Comparison of ENCODE assay signal across 8 cellular contexts in the genomic region with DNA sequence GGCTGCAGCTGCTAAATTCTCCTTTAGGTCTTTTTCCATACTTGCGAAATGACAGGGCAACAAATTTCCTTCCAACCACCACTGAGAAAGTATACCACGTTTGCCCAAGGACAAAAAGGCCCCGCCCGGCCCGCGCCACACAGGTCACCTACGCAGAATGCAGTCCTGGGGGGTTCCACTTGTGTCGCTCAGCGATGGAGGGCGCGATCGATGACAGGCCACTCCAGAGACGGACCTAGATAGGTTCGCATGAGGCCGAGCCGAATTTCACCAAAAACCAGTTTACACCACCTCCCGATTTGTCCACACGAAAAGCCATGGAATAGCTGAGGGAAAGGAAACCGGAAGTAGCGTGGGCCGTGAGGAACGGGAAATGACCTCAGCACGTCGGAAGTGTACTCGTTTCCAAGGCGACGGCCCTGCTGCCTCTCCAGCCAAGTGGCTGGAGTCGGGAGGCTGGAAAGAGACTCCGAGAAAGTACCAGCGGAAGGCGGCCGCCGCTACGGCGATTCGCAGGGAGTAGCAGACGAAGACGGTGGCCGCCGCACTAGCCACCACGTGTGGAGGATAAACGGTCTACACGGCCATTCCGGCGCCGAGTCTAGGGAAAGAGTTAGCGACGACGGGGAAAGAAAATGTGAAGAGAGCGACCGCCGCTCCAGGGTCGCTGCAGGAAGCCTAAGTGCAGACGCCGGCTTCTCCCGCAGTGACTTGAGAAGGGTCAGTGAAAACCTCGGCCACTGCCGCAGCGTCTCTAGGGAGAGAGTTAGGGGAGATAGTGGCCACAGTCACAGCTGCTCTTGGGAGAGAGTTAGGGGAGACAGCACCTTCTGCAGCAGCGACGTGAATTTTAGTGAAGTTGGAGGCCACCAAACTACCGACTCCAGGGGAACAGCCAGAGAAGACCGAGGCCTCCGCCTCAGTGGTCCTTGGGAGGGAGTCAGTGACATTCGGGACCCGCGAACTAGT. TPM values are rescaled to one million over a fixed set of nuclear protein-coding genes. Genes with fewer than 3 reads are reported as not detected.
DNase-seq lines count a peak whose midpoint lies in the region; ATAC-seq and TF ChIP-seq lines count a peak whose summit lies in the region.

Gene ANKRD42, plus strand, starts transcription at position 398 of the 969 bp plus-strand sequence. CDS start 959 bp downstream, outside the sequence.

- H3K4me1 ChIP-seq in osteoblast (ENCODE audit: insufficient read depth, low read length) (peaks cover 33% of the 10 kb centered on the region), thoracic aorta (ENCODE audit: control insufficient read depth in 1 of 2, low read depth in 2 of 2) (peaks cover 12 to 35% of the 10 kb centered on the region in 2 donors)

- H3K27me3 Mint-ChIP-seq in HFFc6 (ENCODE audit: insufficient read depth) (no peaks in the 10 kb centered on the region), glutamatergic neuron (ENCODE audit: unreplicated experiment) (peaks cover 6% of the 10 kb centered on the region)

- peaks cover 14% of the 10 kb centered on the region for H3K36me3 Mint-ChIP-seq in HFFc6 (ENCODE audit: low read depth)
- peaks cover 17 to 24% of the 10 kb centered on the region in 2 donors for H3K36me3 Mint-ChIP-seq in activated naive CD4-positive, alpha-beta T cell treated with anti-CD3 and anti-CD28 coated beads, Interleukin-2, amount 50 U/mL, for 72 hours
- H3K36me3 Mint-ChIP-seq in glutamatergic neuron (ENCODE audit: unreplicated experiment), result no peaks in the 10 kb centered on the region

- H3K4me3 ChIP-seq in NB4 (ENCODE audit: low read depth, low read length) (peak within 1 kb of the TSS; percentile 99), SK-N-MC (peak within 1 kb of the TSS; percentile 96), osteoblast (ENCODE audit: insufficient read depth, low read length) (peak within 1 kb of the TSS; percentile 84), thoracic aorta (peak within 1 kb of the TSS; percentile 92)

- H3K27ac ChIP-seq in SK-N-MC (peak within 1 kb of the TSS; percentile 72), osteoblast (ENCODE audit: low read depth, low read length) (peak within 1 kb of the TSS; percentile 96), thoracic aorta (peak within 1 kb of the TSS; percentile 94 to 96)

- peak; percentile 89 for ATAC-seq in activated naive CD4-positive, alpha-beta T cell treated with anti-CD3 and anti-CD28 coated beads, Interleukin-2, amount 50 U/mL, for 72 hours
- peak; percentile 96 for ATAC-seq in thoracic aorta (ENCODE audit: insufficient number of reproducible peaks, low FRiP score, low read depth)

- no peaks in the 10 kb centered on the region for H4K20me1 ChIP-seq in osteoblast (ENCODE audit: insufficient read depth, low read length)

- no peaks in the 10 kb centered on the region for H3K9me3 ChIP-seq in SK-N-MC (ENCODE audit: low read depth, low read length)
- no peaks in the 10 kb centered on the region for H3K9me3 ChIP-seq in osteoblast (ENCODE audit: low read depth, low read length)
- H3K9me3 ChIP-seq in thoracic aorta, result no peaks in the 10 kb centered on the region

- peak within 1 kb of the TSS; percentile 98 for H3K4me2 ChIP-seq in osteoblast (ENCODE audit: insufficient read depth, low read length)

- no peaks in the 10 kb centered on the region for H3K9me3 Mint-ChIP-seq in HFFc6
- H3K9me3 Mint-ChIP-seq in activated naive CD4-positive, alpha-beta T cell treated with anti-CD3 and anti-CD28 coated beads, Interleukin-2, amount 50 U/mL, for 72 hours, result no peaks in the 10 kb centered on the region
- H3K9me3 Mint-ChIP-seq in glutamatergic neuron (ENCODE audit: unreplicated experiment), result peaks cover 2% of the 10 kb centered on the region

- H3K27ac Mint-ChIP-seq in HFFc6 (peak within 1 kb of the TSS; percentile 98), glutamatergic neuron (ENCODE audit: unreplicated experiment) (peak within 1 kb of the TSS; percentile 80)
- peak within 1 kb of the TSS; percentile 90 to 100 for H3K27ac Mint-ChIP-seq in activated naive CD4-positive, alpha-beta T cell treated with anti-CD3 and anti-CD28 coated beads, Interleukin-2, amount 50 U/mL, for 72 hours

- peak; percentile 82 for TF ChIP-seq POLR2A in NB4 (IDR thresholded peaks at IDR 0.05; ENCODE audit: extremely low read depth, insufficient read length)

- H3K36me3 ChIP-seq in SK-N-MC (ENCODE audit: insufficient read depth, low read length) (peaks cover 35% of the 10 kb centered on the region), osteoblast (ENCODE audit: insufficient read depth, low read length) (peaks cover 26% of the 10 kb centered on the region), thoracic aorta (peaks cover 26% of the 10 kb centered on the region)

- H3K79me2 ChIP-seq in osteoblast (ENCODE audit: insufficient read depth, low read length), result peaks cover 51% of the 10 kb centered on the region

- H3K9ac ChIP-seq in SK-N-MC (ENCODE audit: insufficient read length), result peak within 1 kb of the TSS; percentile 97

- H3K4me3 Mint-ChIP-seq in HFFc6 (peak within 1 kb of the TSS; percentile 98), glutamatergic neuron (ENCODE audit: unreplicated experiment) (peak within 1 kb of the TSS; percentile 99)

- H3K27me3 ChIP-seq in osteoblast (ENCODE audit: insufficient read depth, low read length) (no peaks in the 10 kb centered on the region), thoracic aorta (replicated peaks; ENCODE audit: insufficient read depth) (no peaks in the 10 kb centered on the region)

- peak within 1 kb of the TSS; percentile 92 for H2AFZ ChIP-seq in osteoblast (ENCODE audit: low read length)

- TF ChIP-seq CTCF in HFFc6 (IDR thresholded peaks at IDR 0.05), result no peak
- no peak for TF ChIP-seq CTCF in NB4 (IDR thresholded peaks at IDR 0.05; ENCODE audit: low read depth, low read length)
- TF ChIP-seq CTCF in glutamatergic neuron (IDR thresholded peaks at IDR 0.05; ENCODE audit: partially characterized antibody, unreplicated experiment), result no peak
- no peak for TF ChIP-seq CTCF in osteoblast (IDR thresholded peaks at IDR 0.05; ENCODE audit: extremely low read depth, low read depth, low read length)
- no peak for TF ChIP-seq CTCF in thoracic aorta (IDR thresholded peaks at IDR 0.05)

- peaks cover 38% of the 10 kb centered on the region for H3K4me1 Mint-ChIP-seq in HFFc6 (ENCODE audit: low read depth)
- H3K4me1 Mint-ChIP-seq in glutamatergic neuron (ENCODE audit: low read depth, unreplicated experiment), result peaks cover 12% of the 10 kb centered on the region

- DNase-seq in GM04504 (ENCODE audit: low read depth), result peak; percentile 90
- DNase-seq in HFFc6, result peak; percentile 96
- peak; percentile 98 for DNase-seq in NB4 (ENCODE audit: low read depth)
- DNase-seq in SK-N-MC (ENCODE audit: low read depth, low spot score), result peak; percentile 67
- peak; percentile 80 to 88 for DNase-seq in activated naive CD4-positive, alpha-beta T cell treated with anti-CD3 and anti-CD28 coated beads, Interleukin-2, amount 50 U/mL, for 72 hours (ENCODE audit: low spot score in 2 of 2)
- DNase-seq in glutamatergic neuron, result peak; percentile 87
- peak; percentile 88 for DNase-seq in osteoblast (ENCODE audit: insufficient read length, low spot score, missing footprints)
- DNase-seq in thoracic aorta (ENCODE audit: low spot score), result peak; percentile 86

RNA-seq across cellular contexts. Expression of gene ANKRD42, which starts in this region (rescaled TPM):
- total RNA-seq in HFFc6 (2021; fragmentation: NEBNext Ultra II Directional; extraction: Animal tissue kit (Norgen Biotek cat#: 25700)), result 10 to 100 TPM; 11.9 to 16.5 (median 13.1) TPM
- total RNA-seq in activated naive CD4-positive, alpha-beta T cell treated with anti-CD3 and anti-CD28 coated beads, Interleukin-2, amount 50 U/mL, for 72 hours, result 1 to 10 TPM; 2.4 to 3.4 TPM
- 2.2 TPM for total RNA-seq in glutamatergic neuron (ENCODE audit: unreplicated experiment)
- total RNA-seq in osteoblast, result 10.3 and 10.5 TPM in 2 replicates
- total RNA-seq in thoracic aorta, result 10 to 100 TPM; 11.6 to 25.6 TPM

Comparison
In these comparisons a context has a peak if more than half of its experiments do, and no peak if none do; other contexts are left out.
1. Peak in every context shown above with its lines: DNase-seq, ATAC-seq, H3K4me3 ChIP-seq and H3K27ac ChIP-seq.